Comparison of ENCODE assay signal across 5 cellular contexts in genomic region chr10:63896992-63897391, GRCh38.
"Had no signal": no experiment of that assay in that cellular context is flagged by ENCODE, and none has a peak within 500 bp of the region (broad histone marks: within the 10 kb centered on the region; RNA-seq: fewer than 3 reads in every experiment).

No MANE protein-coding gene starts in this region.

- H3K9me3 Mint-ChIP-seq: GM23338, H9 had no signal

- H2AFZ ChIP-seq: GM23338 had no signal

- H3K27ac Mint-ChIP-seq: GM23338, H9 had no signal

- H3K4me3 ChIP-seq: GM23338, K562 had no signal

- DNase-seq: H9, HCEC 1CT, IMR-90 had no signal

- ATAC-seq: GM23338, K562 had no signal

- H3K4me3 Mint-ChIP-seq: GM23338, H9 had no signal

- H3K4me2 ChIP-seq: GM23338 had no signal

- H3K4me1 Mint-ChIP-seq: GM23338 had no signal
